In genomic region chr15:64387562-64388168, GRCh38 we compare ENCODE assay signal across 1 cellular context.
TF ChIP-seq lines count a peak whose summit lies in the region.

Gene TRIP4 (plus strand): TSS chr15:64387836. CDS start chr15:64387864, 28 bp downstream.

TF ChIP-seq in HepG2, 621 proteins besides CTCF, POLR2A, EP300 and RAD21 (continued from another document and continues in another):
- peak; percentile 97 for TF ChIP-seq HOMEZ (CRISPR knock-in tag; IDR thresholded peaks at IDR 0.05; ENCODE audit: low read depth)
- TF ChIP-seq ZNF773 (CRISPR knock-in tag; IDR thresholded peaks at IDR 0.05; ENCODE audit: borderline replicate concordance) = 0 out of 2 replicates have a peak, but pooled peaks have one; percentile 68
- peak; percentile 99 for TF ChIP-seq YEATS4 (CRISPR knock-in tag; IDR thresholded peaks at IDR 0.05; ENCODE audit: borderline replicate concordance)
- no peak for TF ChIP-seq SOX6 (IDR thresholded peaks at IDR 0.05)
- peak; percentile 88 for TF ChIP-seq SOX6 (CRISPR knock-in tag; IDR thresholded peaks at IDR 0.05)
- TF ChIP-seq ZNF441 (CRISPR knock-in tag; IDR thresholded peaks at IDR 0.05; ENCODE audit: borderline replicate concordance) = peak; percentile 68
- TF ChIP-seq ZFP41 (CRISPR knock-in tag; IDR thresholded peaks at IDR 0.05; ENCODE audit: borderline replicate concordance) = peak; percentile 88; the same call in 1 of the 2 replicates
- peak; percentile 99 for TF ChIP-seq CBX5 (CRISPR knock-in tag; IDR thresholded peaks at IDR 0.05; ENCODE audit: borderline replicate concordance)
- TF ChIP-seq ZNF629 (CRISPR knock-in tag; conservative IDR thresholded peaks at IDR 0.05) = no peak; the same call in 1 of the 2 replicates
- peak; percentile 94 for TF ChIP-seq ZIK1 (CRISPR knock-in tag; IDR thresholded peaks at IDR 0.05; ENCODE audit: borderline replicate concordance, low read depth)
- TF ChIP-seq ZNF382 (CRISPR knock-in tag; IDR thresholded peaks at IDR 0.05; ENCODE audit: borderline replicate concordance) = no peak
- TF ChIP-seq MIER3 (CRISPR knock-in tag; IDR thresholded peaks at IDR 0.05; ENCODE audit: borderline replicate concordance) = peak; percentile 100
- peak; percentile 86; the same call in 1 of the 2 replicates for TF ChIP-seq ZNF333 (CRISPR knock-in tag; IDR thresholded peaks at IDR 0.05; ENCODE audit: borderline replicate concordance)
- peak; percentile 95; the same call in 1 of the 2 replicates for TF ChIP-seq ZNF431 (CRISPR knock-in tag; IDR thresholded peaks at IDR 0.05; ENCODE audit: borderline replicate concordance, low read depth)
- no peak for TF ChIP-seq ZFAT (CRISPR knock-in tag; conservative IDR thresholded peaks at IDR 0.05)
- TF ChIP-seq ZSCAN9 (CRISPR knock-in tag; IDR thresholded peaks at IDR 0.05; ENCODE audit: borderline replicate concordance) = peak; percentile 83
- TF ChIP-seq ZNF274 (CRISPR knock-in tag; IDR thresholded peaks at IDR 0.05) = peak; percentile 88; the same call in 1 of the 2 replicates
- peak; percentile 76 for TF ChIP-seq KLF9 (CRISPR knock-in tag; IDR thresholded peaks at IDR 0.05; ENCODE audit: low read depth)
- peak; percentile 68 for TF ChIP-seq NFYC (CRISPR knock-in tag; IDR thresholded peaks at IDR 0.05)
- peak; percentile 86 for TF ChIP-seq U2AF1 (optimal IDR thresholded peaks at IDR 0.05; ENCODE audit: low read depth, low read length)
- TF ChIP-seq ZNF460 (CRISPR knock-in tag; IDR thresholded peaks at IDR 0.05; ENCODE audit: borderline replicate concordance) = no peak; the same call in 1 of the 2 replicates
- TF ChIP-seq ATAD3A (CRISPR knock-in tag; IDR thresholded peaks at IDR 0.05) = no peak
- peak; percentile 47; the same call in 1 of the 2 replicates for TF ChIP-seq KDM6A (CRISPR knock-in tag; IDR thresholded peaks at IDR 0.05; ENCODE audit: low read depth)
- TF ChIP-seq CENPT (CRISPR knock-in tag; IDR thresholded peaks at IDR 0.05; ENCODE audit: low read depth) = peak; percentile 75; the same call in 1 of the 2 replicates
- TF ChIP-seq XRCC5 (optimal IDR thresholded peaks at IDR 0.05; ENCODE audit: low read length) = peak; percentile 100
- TF ChIP-seq HHEX (CRISPR knock-in tag; IDR thresholded peaks at IDR 0.05) = peak; percentile 47; the same call in 1 of the 2 replicates
- peak; percentile 96 for TF ChIP-seq NR2C2 (CRISPR knock-in tag; IDR thresholded peaks at IDR 0.05; ENCODE audit: borderline replicate concordance)
- peak; percentile 96 for TF ChIP-seq ZNF205 (CRISPR knock-in tag; IDR thresholded peaks at IDR 0.05)
- peak in 1 of 2 experiments; percentile 53; a peak in 1 of 4 replicates for TF ChIP-seq REST (IDR thresholded peaks at IDR 0.05; ENCODE audit: borderline replicate concordance in 1 of 2, low read depth in 1 of 2, low read length in 2 of 2)
- TF ChIP-seq TCF7L2 (IDR thresholded peaks at IDR 0.05; ENCODE audit: low read depth, low read length) = no peak
- no peak for TF ChIP-seq MATR3 (CRISPR knock-in tag; IDR thresholded peaks at IDR 0.05)
- 0 out of 2 replicates have a peak, but pooled peaks have one; percentile 55 for TF ChIP-seq ZNF337 (CRISPR knock-in tag; IDR thresholded peaks at IDR 0.05; ENCODE audit: borderline replicate concordance, low read depth)
- TF ChIP-seq, protein P1, sequence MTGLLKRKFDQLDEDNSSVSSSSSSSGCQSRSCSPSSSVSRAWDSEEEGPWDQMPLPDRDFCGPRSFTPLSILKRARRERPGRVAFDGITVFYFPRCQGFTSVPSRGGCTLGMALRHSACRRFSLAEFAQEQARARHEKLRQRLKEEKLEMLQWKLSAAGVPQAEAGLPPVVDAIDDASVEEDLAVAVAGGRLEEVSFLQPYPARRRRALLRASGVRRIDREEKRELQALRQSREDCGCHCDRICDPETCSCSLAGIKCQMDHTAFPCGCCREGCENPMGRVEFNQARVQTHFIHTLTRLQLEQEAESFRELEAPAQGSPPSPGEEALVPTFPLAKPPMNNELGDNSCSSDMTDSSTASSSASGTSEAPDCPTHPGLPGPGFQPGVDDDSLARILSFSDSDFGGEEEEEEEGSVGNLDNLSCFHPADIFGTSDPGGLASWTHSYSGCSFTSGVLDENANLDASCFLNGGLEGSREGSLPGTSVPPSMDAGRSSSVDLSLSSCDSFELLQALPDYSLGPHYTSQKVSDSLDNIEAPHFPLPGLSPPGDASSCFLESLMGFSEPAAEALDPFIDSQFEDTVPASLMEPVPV (CRISPR knock-in tag; IDR thresholded peaks at IDR 0.05) = peak; percentile 87; the same call in 1 of the 2 replicates
- peak; percentile 79 for TF ChIP-seq CAMTA2 (CRISPR knock-in tag; IDR thresholded peaks at IDR 0.05; ENCODE audit: borderline replicate concordance)
- peak; percentile 99 for TF ChIP-seq IRF2 (CRISPR knock-in tag; IDR thresholded peaks at IDR 0.05)
- peak; percentile 97 for TF ChIP-seq MZF1 (CRISPR knock-in tag; IDR thresholded peaks at IDR 0.05; ENCODE audit: borderline replicate concordance)
- TF ChIP-seq HDAC2 (CRISPR knock-in tag; IDR thresholded peaks at IDR 0.05) = peak; percentile 99
- peak; percentile 93 for TF ChIP-seq MEF2D (CRISPR knock-in tag; IDR thresholded peaks at IDR 0.05)
- TF ChIP-seq ATF7-NPFF (CRISPR knock-in tag; IDR thresholded peaks at IDR 0.05; ENCODE audit: low read depth) = peak; percentile 91
- peak; percentile 88 for TF ChIP-seq HIVEP1 (CRISPR knock-in tag; IDR thresholded peaks at IDR 0.05)
- peak; percentile 96 for TF ChIP-seq TBP (CRISPR knock-in tag; IDR thresholded peaks at IDR 0.05)
- TF ChIP-seq HNRNPL (IDR thresholded peaks at IDR 0.05; ENCODE audit: low read depth, low read length) = peak; percentile 79; the same call in 1 of the 2 replicates
- peak; percentile 96 for TF ChIP-seq KDM5B (CRISPR knock-in tag; IDR thresholded peaks at IDR 0.05; ENCODE audit: borderline replicate concordance)
- peak; percentile 55 for TF ChIP-seq STAG1 (CRISPR knock-in tag; IDR thresholded peaks at IDR 0.05)
- TF ChIP-seq, protein P2, sequence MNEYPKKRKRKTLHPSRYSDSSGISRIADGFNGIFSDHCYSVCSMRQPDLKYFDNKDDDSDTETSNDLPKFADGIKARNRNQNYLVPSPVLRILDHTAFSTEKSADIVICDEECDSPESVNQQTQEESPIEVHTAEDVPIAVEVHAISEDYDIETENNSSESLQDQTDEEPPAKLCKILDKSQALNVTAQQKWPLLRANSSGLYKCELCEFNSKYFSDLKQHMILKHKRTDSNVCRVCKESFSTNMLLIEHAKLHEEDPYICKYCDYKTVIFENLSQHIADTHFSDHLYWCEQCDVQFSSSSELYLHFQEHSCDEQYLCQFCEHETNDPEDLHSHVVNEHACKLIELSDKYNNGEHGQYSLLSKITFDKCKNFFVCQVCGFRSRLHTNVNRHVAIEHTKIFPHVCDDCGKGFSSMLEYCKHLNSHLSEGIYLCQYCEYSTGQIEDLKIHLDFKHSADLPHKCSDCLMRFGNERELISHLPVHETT (CRISPR knock-in tag; conservative IDR thresholded peaks at IDR 0.05) = peak; percentile 95
- TF ChIP-seq, protein P3, sequence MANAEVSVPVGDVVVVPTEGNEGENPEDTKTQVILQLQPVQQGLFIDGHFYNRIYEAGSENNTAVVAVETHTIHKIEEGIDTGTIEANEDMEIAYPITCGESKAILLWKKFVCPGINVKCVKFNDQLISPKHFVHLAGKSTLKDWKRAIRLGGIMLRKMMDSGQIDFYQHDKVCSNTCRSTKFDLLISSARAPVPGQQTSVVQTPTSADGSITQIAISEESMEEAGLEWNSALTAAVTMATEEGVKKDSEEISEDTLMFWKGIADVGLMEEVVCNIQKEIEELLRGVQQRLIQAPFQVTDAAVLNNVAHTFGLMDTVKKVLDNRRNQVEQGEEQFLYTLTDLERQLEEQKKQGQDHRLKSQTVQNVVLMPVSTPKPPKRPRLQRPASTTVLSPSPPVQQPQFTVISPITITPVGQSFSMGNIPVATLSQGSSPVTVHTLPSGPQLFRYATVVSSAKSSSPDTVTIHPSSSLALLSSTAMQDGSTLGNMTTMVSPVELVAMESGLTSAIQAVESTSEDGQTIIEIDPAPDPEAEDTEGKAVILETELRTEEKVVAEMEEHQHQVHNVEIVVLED (CRISPR knock-in tag; IDR thresholded peaks at IDR 0.05; ENCODE audit: borderline replicate concordance) = peak; percentile 82
- TF ChIP-seq ZSCAN20 (CRISPR knock-in tag; IDR thresholded peaks at IDR 0.05; ENCODE audit: borderline replicate concordance) = no peak
- TF ChIP-seq ZNF672 (CRISPR knock-in tag; IDR thresholded peaks at IDR 0.05) = 0 out of 2 replicates have a peak, but pooled peaks have one; percentile 60
- peak; percentile 86 for TF ChIP-seq ZKSCAN8 (CRISPR knock-in tag; IDR thresholded peaks at IDR 0.05; ENCODE audit: borderline replicate concordance)
- TF ChIP-seq ZNF468 (CRISPR knock-in tag; IDR thresholded peaks at IDR 0.05) = peak; percentile 93
- 0 out of 2 replicates have a peak, but pooled peaks have one; percentile 39 for TF ChIP-seq TMF1 (CRISPR knock-in tag; IDR thresholded peaks at IDR 0.05; ENCODE audit: low read depth)
- no peak for TF ChIP-seq ZNF326 (CRISPR knock-in tag; IDR thresholded peaks at IDR 0.05; ENCODE audit: borderline replicate concordance)
